Comparison of ENCODE assay signal across 14 cellular contexts in genomic region chr11:126366064-126366822, GRCh38. TPM values are rescaled to one million over a fixed set of nuclear protein-coding genes. Genes with fewer than 3 reads are reported as not detected.
DNase-seq lines count a peak whose midpoint lies in the region; ATAC-seq and TF ChIP-seq lines count a peak whose summit lies in the region.
"Had no signal": no experiment of that assay in that cellular context is flagged by ENCODE, and none has a peak within 500 bp of the region (broad histone marks: within the 10 kb centered on the region; RNA-seq: fewer than 3 reads in every experiment).

No MANE protein-coding gene starts in this region.

- intact Hi-C loops in colonic mucosa (cut with DNase I), result no loop called here

- ATAC-seq in lung (ENCODE audit: insufficient read depth, low FRiP score), result no peak
- ATAC-seq: activated CD4-positive, alpha-beta T cell treated with anti-CD3 and anti-CD28 coated beads for 36 hours had no signal

- no peaks in the 10 kb centered on the region for H3K9me3 ChIP-seq in colonic mucosa
- no peaks in the 10 kb centered on the region for H3K9me3 ChIP-seq in lung (ENCODE audit: control insufficient read depth in 2 of 2, insufficient read depth in 1 of 2, low read length in 1 of 2)
- no peaks in the 10 kb centered on the region for H3K9me3 ChIP-seq in suprapubic skin
- H3K9me3 ChIP-seq: uterus had no signal

- H3K4me1 ChIP-seq in colonic mucosa (peaks cover 5% of the 10 kb centered on the region), lung (ENCODE audit: control insufficient read depth in 2 of 2, insufficient read depth in 2 of 2, low read length in 2 of 2) (peaks cover 0 to 16% of the 10 kb centered on the region in 2 donors), suprapubic skin (peaks cover 46% of the 10 kb centered on the region)
- H3K4me1 ChIP-seq: uterus had no signal

- TF ChIP-seq CTCF in colonic mucosa (IDR thresholded peaks at IDR 0.05) (no peak), lung (IDR thresholded peaks at IDR 0.05; ENCODE audit: control extremely low read depth, extremely low read depth) (no peak), suprapubic skin (IDR thresholded peaks at IDR 0.05) (no peak)

- H3K36me3 ChIP-seq in colonic mucosa (no peaks in the 10 kb centered on the region), lung (ENCODE audit: control insufficient read depth in 2 of 2, insufficient read depth in 2 of 2, low read length in 2 of 2) (no peaks in the 10 kb centered on the region), suprapubic skin (no peaks in the 10 kb centered on the region)
- H3K36me3 ChIP-seq: uterus had no signal

- POLR2A ChIA-PET in HEK293T (lab: Yijun Ruan, JAX), result no interaction called here

- no peaks in the 10 kb centered on the region for H3K27me3 ChIP-seq in colonic mucosa
- no peaks in the 10 kb centered on the region for H3K27me3 ChIP-seq in lung (ENCODE audit: control insufficient read depth, insufficient read depth)
- H3K27me3 ChIP-seq in suprapubic skin, result no peaks in the 10 kb centered on the region
- H3K27me3 ChIP-seq: uterus had no signal

- no peak overlapping the region for H3K4me3 ChIP-seq in colonic mucosa
- H3K4me3 ChIP-seq in lung, result no peak overlapping the region
- no peak overlapping the region for H3K4me3 ChIP-seq in suprapubic skin
- H3K4me3 ChIP-seq: uterus had no signal

- CTCF ChIA-PET in HEK293T (lab: Yijun Ruan, JAX), result no interaction called here

- TF ChIP-seq POLR2A in suprapubic skin (IDR thresholded peaks at IDR 0.05), result no peak

- peak overlapping the region; percentile 71 for H3K27ac ChIP-seq in colonic mucosa
- peak overlapping the region; percentile 29 to 45 for H3K27ac ChIP-seq in lung (ENCODE audit: low read depth in 1 of 2, low read length in 1 of 2)
- peak overlapping the region; percentile 38 for H3K27ac ChIP-seq in suprapubic skin
- H3K27ac ChIP-seq: uterus had no signal

- DNase-seq in NCI-H1417 (lab: John Stamatoyannopoulos, UW), result peak in 2 of 3 experiments; percentile 20 to 31
- DNase-seq in NCI-H1417 treated with DMSO at 0.1 percent for 48 hours (lab: John Stamatoyannopoulos, UW), result no peak
- DNase-seq in colonic mucosa, result no peak
- no peak for DNase-seq in lung (ENCODE audit: low spot score)
- DNase-seq in suprapubic skin (ENCODE audit: low spot score in 2 of 2), result peak in 1 of 2 donors; percentile 56
- no peak for DNase-seq in NCI-H128 (lab: John Stamatoyannopoulos, UW; ENCODE audit: unreplicated experiment)
- no peak for DNase-seq in NOMO-1 (lab: John Stamatoyannopoulos, UW; ENCODE audit: unreplicated experiment in 2 of 2)
- DNase-seq in HEK293T (ENCODE audit: extremely low spot score), result no peak
- DNase-seq: activated CD4-positive, alpha-beta T cell treated with anti-CD3 and anti-CD28 coated beads for 36 hours; activated naive CD4-positive, alpha-beta T cell treated with anti-CD3 and anti-CD28 coated beads, Interleukin-2, amount 10 ng/mL, durations not matched to agents 7 days and 5 days; EL; Karpas-422; NCI-H524 treated with DMSO at 0.1 percent for 48 hours had no signal

- TF ChIP-seq EP300 in suprapubic skin (IDR thresholded peaks at IDR 0.05), result no peak

- WGBS in lung, 2 donors, result 58 to 66% methylated on average over 17 to 19 of the region's 19 CpGs
- WGBS in suprapubic skin, result 35% methylated on average over 13 of the region's 19 CpGs

- H3K9ac ChIP-seq in colonic mucosa (ENCODE audit: low read depth in 2 of 2, low read length in 2 of 2), result peak overlapping the region in 1 of 2 donors; percentile 40

TF ChIP-seq in HEK293T, 16 proteins besides CTCF, POLR2A, EP300 and RAD21:
- TF ChIP-seq SP1 (IDR thresholded peaks at IDR 0.05), result no peak

RNA-seq across cellular contexts. Expression of gene ST3GAL4, which starts 10.8 kb away (rescaled TPM):
- 100 to 1,000 TPM; 123 to 304 TPM for total RNA-seq in colonic mucosa
- 10 to 100 TPM; 31.5 to 31.9 TPM for total RNA-seq in lung
- 10 to 100 TPM; 23.6 to 38.3 TPM for polyA plus RNA-seq in lung
- 10 to 100 TPM; 23.6 to 30.9 (median 26.9) TPM for total RNA-seq in suprapubic skin

Comparison
In these comparisons a context has a peak if more than half of its experiments do, and no peak if none do; other contexts are left out.
1. DNase-seq: peak in NCI-H1417 (2 of 3); none in NCI-H1417 treated with DMSO at 0.1 percent for 48 hours (single experiment), colonic mucosa (single experiment), lung (single experiment), NCI-H128 (single experiment), NOMO-1 (0 of 2) and HEK293T (single experiment).
2. Peak in every context shown above with its lines, with median percentiles within 50 percentile points of each other: H3K27ac ChIP-seq.